ENCODE assay signal across 8 cellular contexts in the genomic region with DNA sequence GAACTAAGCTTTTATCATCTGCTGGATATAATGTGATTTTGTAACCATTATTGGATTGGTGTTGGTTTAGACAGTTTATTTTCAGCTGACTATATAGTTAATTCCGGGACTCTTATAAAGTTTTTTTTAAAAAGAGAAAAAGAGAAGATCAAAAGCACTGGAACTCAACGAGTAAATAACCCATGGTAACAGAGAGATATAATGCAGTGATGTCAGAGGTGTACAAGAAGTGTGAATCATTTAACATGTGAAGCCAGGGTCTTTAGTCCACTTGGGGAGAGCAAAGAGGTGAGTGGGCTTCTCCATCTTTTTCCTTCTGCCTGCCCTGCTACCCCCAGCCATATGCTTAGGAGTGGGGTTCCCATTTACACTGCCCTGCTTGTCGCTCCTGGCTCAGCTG.
A peak's percentile ranks its signal among the peaks of the same experiment; 100 is the strongest.
DNase-seq lines count a peak whose midpoint lies in the region; ATAC-seq and TF ChIP-seq lines count a peak whose summit lies in the region.

No MANE protein-coding gene starts in this region.

- H3K27me3 Mint-ChIP-seq in effector memory CD8-positive, alpha-beta T cell = no peaks in the 10 kb centered on the region

- H3K4me2 ChIP-seq in DOHH2 (ENCODE audit: low read length) = peak overlapping the region; percentile 95

- H3K4me3 Mint-ChIP-seq in effector memory CD8-positive, alpha-beta T cell = peak overlapping the region; percentile 19 to 95

- H3K27ac ChIP-seq in DOHH2 (ENCODE audit: low read depth, low read length) = no peak overlapping the region

- no peaks in the 10 kb centered on the region; the same call in 1 of the 2 replicates for H3K27me3 ChIP-seq in DOHH2 (ENCODE audit: control insufficient read depth, low read length)

- H3K4me1 Mint-ChIP-seq in effector memory CD8-positive, alpha-beta T cell (ENCODE audit: low read depth in 2 of 2) = peaks cover 36 to 48% of the 10 kb centered on the region in 2 donors

- no peak for ATAC-seq in effector memory CD8-positive, alpha-beta T cell (replicated peaks)
- ATAC-seq in GM18909 (IDR thresholded peaks at IDR 0.05; ENCODE audit: poor library complexity, unreplicated experiment) = no peak
- ATAC-seq in GM21717 (IDR thresholded peaks at IDR 0.05; ENCODE audit: unreplicated experiment) = no peak
- ATAC-seq in HG03039 (IDR thresholded peaks at IDR 0.05; ENCODE audit: unreplicated experiment) = no peak

- peaks cover 31% of the 10 kb centered on the region for H4K20me1 ChIP-seq in DOHH2 (ENCODE audit: control insufficient read depth, insufficient read depth, low read depth, low read length)

- no peaks in the 10 kb centered on the region for H3K9me3 ChIP-seq in DOHH2 (ENCODE audit: control insufficient read depth, insufficient read depth, low read length)

- H3K36me3 Mint-ChIP-seq in effector memory CD8-positive, alpha-beta T cell (ENCODE audit: insufficient read depth) = peaks cover 38% of the 10 kb centered on the region

- H3K4me1 ChIP-seq in DOHH2 (ENCODE audit: control insufficient read depth, low read length) = peaks cover 39% of the 10 kb centered on the region

- H3K36me3 ChIP-seq in DOHH2 (ENCODE audit: control insufficient read depth, low read length) = peaks cover 60% of the 10 kb centered on the region

- H3F3A ChIP-seq in DOHH2 (ENCODE audit: control insufficient read depth, insufficient read depth) = no peaks in the 10 kb centered on the region

- peak overlapping the region; percentile 87 for H3K4me3 ChIP-seq in DOHH2 (ENCODE audit: low read length)

- peak; percentile 77 for DNase-seq in NCI-H82 (lab: John Stamatoyannopoulos, UW)
- no peak for DNase-seq in effector memory CD8-positive, alpha-beta T cell
- DNase-seq in pons (ENCODE audit: low spot score) = peak; percentile 67
- no peak for DNase-seq in stimulated activated CD4-positive, alpha-beta T cell treated with anti-CD3 and anti-CD28 coated beads, Interleukin-1b, Interleukin-23, amount 100 ng/mL, for 48 hours

- H3K9me3 Mint-ChIP-seq in effector memory CD8-positive, alpha-beta T cell = no peaks in the 10 kb centered on the region

- H3K27ac Mint-ChIP-seq in effector memory CD8-positive, alpha-beta T cell = peak overlapping the region in 1 of 2 donors; percentile 9

- peaks cover 85% of the 10 kb centered on the region for H3K79me2 ChIP-seq in DOHH2 (ENCODE audit: control insufficient read depth, low read length)

- H3K9me2 ChIP-seq in DOHH2 (replicated peaks; ENCODE audit: control insufficient read depth, low read length) = no peaks in the 10 kb centered on the region

- TF ChIP-seq CTCF in DOHH2 (IDR thresholded peaks at IDR 0.05; ENCODE audit: low read depth, low read length, poor library complexity, severe bottlenecking) = no peak

Comparison
In these comparisons a context has a peak if more than half of its experiments do, and no peak if none do; other contexts are left out.
1. DNase-seq: peak in NCI-H82 (single experiment) and pons (single experiment); none in effector memory CD8-positive, alpha-beta T cell (0 of 3) and stimulated activated CD4-positive, alpha-beta T cell treated with anti-CD3 and anti-CD28 coated beads, Interleukin-1b, Interleukin-23, amount 100 ng/mL, for 48 hours (single experiment).